ENCODE assay signal across 12 cellular contexts in the genomic region with DNA sequence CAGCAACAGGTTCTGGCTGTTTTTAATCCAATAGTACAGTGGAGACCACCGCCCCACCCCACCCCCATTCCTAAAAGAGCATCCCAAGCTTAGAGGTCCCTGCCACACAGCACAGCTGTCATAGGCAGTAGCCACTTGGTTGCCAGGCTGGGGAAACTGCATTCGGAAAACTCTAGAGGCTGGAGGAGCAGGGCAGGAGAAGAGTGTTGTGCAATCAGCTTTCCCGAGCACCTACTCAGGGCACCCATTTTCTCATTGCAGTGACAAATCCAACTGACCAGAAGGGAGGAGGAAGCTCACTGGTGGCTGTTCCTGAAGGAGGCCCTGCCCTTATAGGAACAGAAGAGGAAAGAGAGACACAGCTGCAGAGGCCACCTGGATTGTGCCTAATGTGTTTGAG. TPM values are rescaled to one million over a fixed set of nuclear protein-coding genes. Genes with fewer than 3 reads are reported as not detected.
DNase-seq lines count a peak whose midpoint lies in the region; ATAC-seq and TF ChIP-seq lines count a peak whose summit lies in the region.
"Had no signal": no experiment of that assay in that cellular context is flagged by ENCODE, and none has a peak within 500 bp of the region (broad histone marks: within the 10 kb centered on the region; RNA-seq: fewer than 3 reads in every experiment).

No MANE protein-coding gene starts in this region.

- no peak overlapping the region for H3K27ac Mint-ChIP-seq in progenitor cell of endocrine pancreas
- H3K27ac Mint-ChIP-seq: activated T-cell treated with anti-CD3 and anti-CD28 coated beads, Interleukin-2, amount 50 U/mL, for 72 hours; natural killer cell had no signal

- DNase-seq in GM23248 (no peak), adipocyte (ENCODE audit: low read depth) (peak; percentile 28), cardiac septum (ENCODE audit: low spot score) (peak; percentile 77), progenitor cell of endocrine pancreas (ENCODE audit: low spot score, unreplicated experiment) (no peak), GDM1 (lab: John Stamatoyannopoulos, UW) (no peak), germinal center (ENCODE audit: low spot score) (no peak), foreskin melanocyte (no peak)
- DNase-seq: activated T-cell treated with anti-CD3 and anti-CD28 coated beads, Interleukin-2, amount 50 U/mL, for 72 hours; natural killer cell; NCI-H446 had no signal

- in situ Hi-C loops in GM23248 (cut with MboI): no loop called here

- H3F3A ChIP-seq in GM23248 (ENCODE audit: insufficient read depth): peaks cover 11% of the 10 kb centered on the region; the same call in 1 of the 2 replicates

- H3K36me3 ChIP-seq in GM23248 (ENCODE audit: low read depth) (no peaks in the 10 kb centered on the region), adipocyte (ENCODE audit: control insufficient read depth, insufficient read depth, low read length, severe bottlenecking) (no peaks in the 10 kb centered on the region)

- no peaks in the 10 kb centered on the region for H3K9me3 Mint-ChIP-seq in progenitor cell of endocrine pancreas (ENCODE audit: low read depth)
- H3K9me3 Mint-ChIP-seq: activated T-cell treated with anti-CD3 and anti-CD28 coated beads, Interleukin-2, amount 50 U/mL, for 72 hours had no signal

- H3K4me1 ChIP-seq in GM23248 (ENCODE audit: insufficient read depth) (peaks cover 4% of the 10 kb centered on the region), adipocyte (ENCODE audit: control insufficient read depth, insufficient read depth, low read length) (peaks cover 50% of the 10 kb centered on the region)

- H3K4me2 ChIP-seq in GM23248 (ENCODE audit: unreplicated experiment): peak overlapping the region; percentile 23

- H3K4me3 ChIP-seq in GM23248 (peak overlapping the region; percentile 77), adipocyte (ENCODE audit: low read length) (peak overlapping the region; percentile 83)

- no peaks in the 10 kb centered on the region for H3K27me3 ChIP-seq in GM23248 (replicated peaks; ENCODE audit: insufficient read depth)
- no peaks in the 10 kb centered on the region for H3K27me3 ChIP-seq in adipocyte (replicated peaks; ENCODE audit: control insufficient read depth, insufficient read depth, low read length)

- intact Hi-C loops in cardiac septum (cut with DNase I): no loop called here

- no peak overlapping the region for H3K27ac ChIP-seq in GM23248

- no peaks in the 10 kb centered on the region for H3K9me2 ChIP-seq in GM23248 (ENCODE audit: insufficient read depth)

- peaks cover 55% of the 10 kb centered on the region for H3K27me3 Mint-ChIP-seq in progenitor cell of endocrine pancreas

- TF ChIP-seq CTCF in progenitor cell of endocrine pancreas (IDR thresholded peaks at IDR 0.05; ENCODE audit: unreplicated experiment): no peak

- H3K4me3 Mint-ChIP-seq in progenitor cell of endocrine pancreas (ENCODE audit: low read depth): peak overlapping the region; percentile 83
- H3K4me3 Mint-ChIP-seq: natural killer cell had no signal

- H3K9ac ChIP-seq in GM23248 (no peak overlapping the region), adipocyte (ENCODE audit: low read length) (peak overlapping the region; percentile 80)

- no peaks in the 10 kb centered on the region for H3K36me3 Mint-ChIP-seq in progenitor cell of endocrine pancreas (ENCODE audit: insufficient read depth)
- H3K36me3 Mint-ChIP-seq: natural killer cell had no signal

- H2AFZ ChIP-seq in GM23248: no peak overlapping the region

- no peaks in the 10 kb centered on the region for H3K79me2 ChIP-seq in GM23248 (ENCODE audit: insufficient read depth)

- ATAC-seq in GM18498 (IDR thresholded peaks at IDR 0.05; ENCODE audit: unreplicated experiment): no peak
- ATAC-seq: activated T-cell treated with anti-CD3 and anti-CD28 coated beads, Interleukin-2, amount 50 U/mL, for 72 hours; natural killer cell had no signal

- peaks cover 11% of the 10 kb centered on the region for H3K4me1 Mint-ChIP-seq in progenitor cell of endocrine pancreas (ENCODE audit: low read depth)
- H3K4me1 Mint-ChIP-seq: natural killer cell had no signal

- H3K9me3 ChIP-seq in GM23248 (ENCODE audit: low read depth) (no peaks in the 10 kb centered on the region), adipocyte (ENCODE audit: control insufficient read depth, low read length) (no peaks in the 10 kb centered on the region)

- WGBS in GM23248 (ENCODE audit: low coverage in 1 of 2, low lambda C conversion rate in 2 of 2, missing lambda C conversion rate in 2 of 2), 2 experiments: 90 to 93% methylated on average over 3 of the region's 3 CpGs

- H4K20me1 ChIP-seq in GM23248 (ENCODE audit: insufficient read depth): no peaks in the 10 kb centered on the region

RNA-seq across cellular contexts. Expression of a gene that starts 1.1 kb away (rescaled TPM):
- 12.9 and 14.8 TPM in 2 replicates for total RNA-seq in GM23248 (2014; rRNA removed; shearing (Covaris generic))
- polyA plus RNA-seq in GM23248 (2016; fragmentation: Nextera tagmentation; extraction: Ambion mirVana): 12.6 and 13.9 TPM in 2 replicates
- total RNA-seq in cardiac septum: 0.86 TPM
- 2.7 and 3.6 TPM in 2 replicates for total RNA-seq in progenitor cell of endocrine pancreas
- total RNA-seq: activated T-cell treated with anti-CD3 and anti-CD28 coated beads, Interleukin-2, amount 50 U/mL, for 72 hours; H7 had no signal

RNA-seq across cellular contexts. Expression of a gene that starts 17.2 kb away (rescaled TPM):
- total RNA-seq in GM23248 (2014; rRNA removed; shearing (Covaris generic)): 13.8 TPM in 1 of 2 replicates, not detected in the other
- 6.5 and 8.1 TPM in 2 replicates for polyA plus RNA-seq in GM23248 (2016; fragmentation: Nextera tagmentation; extraction: Ambion mirVana)
- total RNA-seq in cardiac septum (not detected), progenitor cell of endocrine pancreas (not detected in 2 replicates)
- total RNA-seq: activated T-cell treated with anti-CD3 and anti-CD28 coated beads, Interleukin-2, amount 50 U/mL, for 72 hours; H7 had no signal

RNA-seq across cellular contexts. Expression of a gene that starts 33.8 kb away (rescaled TPM):
- 8.1 and 13.5 TPM in 2 replicates for total RNA-seq in GM23248 (2014; rRNA removed; shearing (Covaris generic))
- polyA plus RNA-seq in GM23248 (2016; fragmentation: Nextera tagmentation; extraction: Ambion mirVana): 16.3 and 17.9 TPM in 2 replicates
- total RNA-seq in cardiac septum (0.22 TPM), progenitor cell of endocrine pancreas (0.44 and 1.1 TPM in 2 replicates)
- total RNA-seq: activated T-cell treated with anti-CD3 and anti-CD28 coated beads, Interleukin-2, amount 50 U/mL, for 72 hours; natural killer cell had no signal

Comparison
In these comparisons a context has a peak if more than half of its experiments do, and no peak if none do; other contexts are left out.
1. DNase-seq: peak in adipocyte (single experiment) and cardiac septum (single experiment); none in GM23248 (single experiment), progenitor cell of endocrine pancreas (single experiment), GDM1 (single experiment), germinal center (single experiment) and foreskin melanocyte (single experiment).